11 cellular contexts compared by ENCODE assay signal in genomic region chr15:63194291-63194681, GRCh38. TPM values are rescaled to one million over a fixed set of nuclear protein-coding genes. Genes with fewer than 3 reads are reported as not detected.
DNase-seq lines count a peak whose midpoint lies in the region; ATAC-seq and TF ChIP-seq lines count a peak whose summit lies in the region.
"Had no signal": no experiment of that assay in that cellular context is flagged by ENCODE, and none has a peak within 500 bp of the region (broad histone marks: within the 10 kb centered on the region; RNA-seq: fewer than 3 reads in every experiment).

No MANE protein-coding gene starts in this region.

- CTCF ChIA-PET in activated CD4-positive, alpha-beta T cell treated with anti-CD3 and anti-CD28 coated beads, Interleukin-2, amount 10 ng/mL, durations not matched to agents 7 days and 5 days (lab: Charles Lee) = interaction anchor here (1.1 to 3.3 kb wide), 5 partner anchors 8 to 293 kb away, joined by 3 to 15 read pairs (median 6); no protein-coding TSS in a partner anchor

- H3K27ac ChIP-seq in SU-DHL-6 (ENCODE audit: low read depth, low read length) = peak overlapping the region; percentile 97
- H3K27ac ChIP-seq in fibroblast of lung (ENCODE audit: insufficient read depth, low read length) = no peak overlapping the region

- H2AFZ ChIP-seq in SU-DHL-6 (ENCODE audit: low read depth, low read length, severe bottlenecking) = no peak overlapping the region
- H2AFZ ChIP-seq in fibroblast of lung (ENCODE audit: low read length) = no peak overlapping the region

- H3K36me3 ChIP-seq in SU-DHL-6 (ENCODE audit: low read length) (peaks cover 6% of the 10 kb centered on the region; the same call in 1 of the 2 replicates), fibroblast of lung (ENCODE audit: control insufficient read depth, insufficient read depth, low read length) (no peaks in the 10 kb centered on the region)

- H3K27ac Mint-ChIP-seq in activated CD4-positive, alpha-beta T cell treated with anti-CD3 and anti-CD28 coated beads, Interleukin-2, amount 10 ng/mL, durations not matched to agents 7 days and 5 days = peak overlapping the region; percentile 98
- H3K27ac Mint-ChIP-seq in stimulated activated naive CD8-positive, alpha-beta T cell treated with anti-CD3 and anti-CD28 coated beads, Interleukin-15, amount 100 ng/mL, for 72 hours = peak overlapping the region; percentile 48 to 89

- H3K9ac ChIP-seq in SU-DHL-6 (ENCODE audit: low read length) = peak overlapping the region; percentile 92
- H3K9ac ChIP-seq in fibroblast of lung (ENCODE audit: insufficient read depth, low read length) = no peak overlapping the region

- peak overlapping the region; percentile 96 for H3K4me2 ChIP-seq in SU-DHL-6 (ENCODE audit: low read depth, low read length, poor library complexity, severe bottlenecking)
- peak overlapping the region; percentile 55 for H3K4me2 ChIP-seq in fibroblast of lung (ENCODE audit: extremely low read depth, insufficient read depth, low read length)

- H3K27me3 Mint-ChIP-seq in activated CD4-positive, alpha-beta T cell treated with anti-CD3 and anti-CD28 coated beads, Interleukin-2, amount 10 ng/mL, durations not matched to agents 7 days and 5 days = no peaks in the 10 kb centered on the region
- H3K27me3 Mint-ChIP-seq in stimulated activated naive CD8-positive, alpha-beta T cell treated with anti-CD3 and anti-CD28 coated beads, Interleukin-15, amount 100 ng/mL, for 72 hours = no peaks in the 10 kb centered on the region

- H3K27me3 ChIP-seq in SU-DHL-6 (ENCODE audit: low read length) (no peaks in the 10 kb centered on the region), fibroblast of lung (ENCODE audit: control insufficient read depth, insufficient read depth, low read length) (no peaks in the 10 kb centered on the region)
- H3K27me3 ChIP-seq: gastroesophageal sphincter had no signal

- H3K9me3 ChIP-seq in SU-DHL-6 (ENCODE audit: insufficient read depth, low read length) (no peaks in the 10 kb centered on the region), fibroblast of lung (ENCODE audit: control insufficient read depth, insufficient read depth, low read depth, low read length) (no peaks in the 10 kb centered on the region)
- H3K9me3 ChIP-seq: gastroesophageal sphincter had no signal

- peaks cover 75% of the 10 kb centered on the region for H3K4me1 Mint-ChIP-seq in activated CD4-positive, alpha-beta T cell treated with anti-CD3 and anti-CD28 coated beads, Interleukin-2, amount 10 ng/mL, durations not matched to agents 7 days and 5 days
- H3K4me1 Mint-ChIP-seq in stimulated activated naive CD8-positive, alpha-beta T cell treated with anti-CD3 and anti-CD28 coated beads, Interleukin-15, amount 100 ng/mL, for 72 hours = peaks cover 73% of the 10 kb centered on the region

- H3K4me3 ChIP-seq in SU-DHL-6 (ENCODE audit: insufficient read depth, low read length, poor library complexity, severe bottlenecking) = peak overlapping the region; percentile 42
- H3K4me3 ChIP-seq in fibroblast of lung (replicated peaks in 1 of 4; ENCODE audit: control extremely low read depth in 1 of 4, insufficient read depth in 1 of 4, low read depth in 3 of 4, low read length in 4 of 4) = peak overlapping the region in 2 of 4 experiments; percentile 3 to 35
- H3K4me3 ChIP-seq: gastroesophageal sphincter had no signal

- H4K20me1 ChIP-seq in SU-DHL-6 (ENCODE audit: low read depth, low read length) = no peaks in the 10 kb centered on the region
- no peaks in the 10 kb centered on the region for H4K20me1 ChIP-seq in fibroblast of lung (ENCODE audit: control insufficient read depth, extremely low read depth, insufficient read depth, low read length)

- DNase-seq in activated CD4-positive, alpha-beta T cell treated with anti-CD3 and anti-CD28 coated beads, Interleukin-2, amount 10 ng/mL, durations not matched to agents 7 days and 5 days = no peak
- no peak for DNase-seq in activated CD4-positive, alpha-beta T cell treated with anti-CD3 and anti-CD28 coated beads, Interleukin-2, amount 50 U/mL, for 48 hours
- DNase-seq in fibroblast of lung (ENCODE audit: low read depth in 2 of 2) (no peak), NCI-H1694 treated with DMSO at 0.1 percent for 48 hours (lab: John Stamatoyannopoulos, UW) (no peak), mesenteric fat pad (ENCODE audit: low spot score) (no peak)
- DNase-seq in stimulated activated naive CD8-positive, alpha-beta T cell treated with anti-CD3 and anti-CD28 coated beads, Interleukin-15, amount 100 ng/mL, for 72 hours = no peak
- DNase-seq: cerebellar nuclear complex, mammary epithelial cell had no signal

- no peak for ATAC-seq in stimulated activated naive CD8-positive, alpha-beta T cell treated with anti-CD3 and anti-CD28 coated beads, Interleukin-15, amount 100 ng/mL, for 72 hours
- no peak for ATAC-seq in GM18870 (IDR thresholded peaks at IDR 0.05; ENCODE audit: unreplicated experiment)
- ATAC-seq: gastroesophageal sphincter had no signal

- H3K79me2 ChIP-seq in SU-DHL-6 (ENCODE audit: insufficient read depth, low read length) = peaks cover 95% of the 10 kb centered on the region
- H3K79me2 ChIP-seq in fibroblast of lung (ENCODE audit: control insufficient read depth, insufficient read depth, low read length) = peaks cover 79% of the 10 kb centered on the region

- peak overlapping the region; percentile 96 for H3K4me3 Mint-ChIP-seq in activated CD4-positive, alpha-beta T cell treated with anti-CD3 and anti-CD28 coated beads, Interleukin-2, amount 10 ng/mL, durations not matched to agents 7 days and 5 days
- peak overlapping the region; percentile 95 to 96 for H3K4me3 Mint-ChIP-seq in stimulated activated naive CD8-positive, alpha-beta T cell treated with anti-CD3 and anti-CD28 coated beads, Interleukin-15, amount 100 ng/mL, for 72 hours

- H3F3A ChIP-seq in SU-DHL-6 (ENCODE audit: insufficient read depth) = peaks cover 30% of the 10 kb centered on the region

- H3K9me3 Mint-ChIP-seq in activated CD4-positive, alpha-beta T cell treated with anti-CD3 and anti-CD28 coated beads, Interleukin-2, amount 10 ng/mL, durations not matched to agents 7 days and 5 days = no peaks in the 10 kb centered on the region
- H3K9me3 Mint-ChIP-seq in stimulated activated naive CD8-positive, alpha-beta T cell treated with anti-CD3 and anti-CD28 coated beads, Interleukin-15, amount 100 ng/mL, for 72 hours = no peaks in the 10 kb centered on the region

- POLR2A ChIA-PET in activated CD4-positive, alpha-beta T cell treated with anti-CD3 and anti-CD28 coated beads, Interleukin-2, amount 10 ng/mL, durations not matched to agents 7 days and 5 days (lab: Charles Lee) = no interaction called here

- H3K36me3 Mint-ChIP-seq in activated CD4-positive, alpha-beta T cell treated with anti-CD3 and anti-CD28 coated beads, Interleukin-2, amount 10 ng/mL, durations not matched to agents 7 days and 5 days (ENCODE audit: low read depth) = peaks cover 52% of the 10 kb centered on the region

- TF ChIP-seq CTCF in SU-DHL-6 (IDR thresholded peaks at IDR 0.05; ENCODE audit: insufficient read depth, low read length, poor library complexity, severe bottlenecking) (no peak), fibroblast of lung (conservative IDR thresholded peaks at IDR 0.05 in 1 of 2, IDR thresholded peaks at IDR 0.05 in 1 of 2; ENCODE audit: low read depth in 1 of 2, low read length in 2 of 2) (no peak)

- H3K9me2 ChIP-seq in SU-DHL-6 (replicated peaks; ENCODE audit: insufficient read depth, low read length) = no peaks in the 10 kb centered on the region

- H3K4me1 ChIP-seq in fibroblast of lung (ENCODE audit: control insufficient read depth, extremely low read depth, insufficient read depth, low read length) = peaks cover 26% of the 10 kb centered on the region

RNA-seq across cellular contexts. Expression of gene RAB8B, which starts 4.9 kb away (rescaled TPM):
- total RNA-seq in activated CD4-positive, alpha-beta T cell treated with anti-CD3 and anti-CD28 coated beads, Interleukin-2, amount 10 ng/mL, durations not matched to agents 7 days and 5 days = 100 to 1,000 TPM; 115 to 150 TPM
- 111 and 184 TPM in 2 replicates for total RNA-seq in fibroblast of lung
- polyA plus RNA-seq in fibroblast of lung = 107 and 112 TPM in 2 replicates
- 52.4 and 57.7 TPM in 2 replicates for polyA plus RNA-seq in fibroblast of lung (2012)
- 12.1 and 16.7 TPM in 2 replicates for polyA minus RNA-seq in fibroblast of lung (ENCODE audit: low replicate concordance)
- total RNA-seq in mesenteric fat pad = 46.8 TPM

RNA-seq across cellular contexts. Expression of gene RPS27L, which starts 37.0 kb away (rescaled TPM):
- 100 to 1,000 TPM; 219 to 226 TPM for total RNA-seq in activated CD4-positive, alpha-beta T cell treated with anti-CD3 and anti-CD28 coated beads, Interleukin-2, amount 10 ng/mL, durations not matched to agents 7 days and 5 days
- total RNA-seq in fibroblast of lung (400 and 482 TPM in 2 replicates), mesenteric fat pad (158 TPM)
- 402 and 481 TPM in 2 replicates for polyA plus RNA-seq in fibroblast of lung
- 535 and 690 TPM in 2 replicates for polyA plus RNA-seq in fibroblast of lung (2012)
- 7.7 and 21.1 TPM in 2 replicates for polyA minus RNA-seq in fibroblast of lung (ENCODE audit: low replicate concordance)
